Comparison of ENCODE assay signal across 18 cellular contexts in genomic region chr5:149280802-149281201, GRCh38.
"Had no signal": no experiment of that assay in that cellular context is flagged by ENCODE, and none has a peak within 500 bp of the region (broad histone marks: within the 10 kb centered on the region; RNA-seq: fewer than 3 reads in every experiment).

No MANE protein-coding gene starts in this region.

- H3K27ac ChIP-seq: lower lobe of right lung, neural progenitor cell, ovary, sigmoid colon, skin epidermis, testis, transverse colon had no signal

- H3K4me2 ChIP-seq: neural progenitor cell had no signal

- ATAC-seq: lower lobe of right lung; natural killer cell treated with Interleukin-12 subunit alpha and Interleukin-12 subunit beta and Interleukin-15 and Interleukin-18, amount 100 ng/mL, for 72 hours; stimulated activated naive B cell treated with anti-CD40 and anti-IgM and Interleukin-4, amounts not matched to agents 10 μg/mL and 1 μg/mL and 100 μg/mL, for 72 hours; stimulated activated naive CD8-positive, alpha-beta T cell treated with anti-CD3 and anti-CD28 coated beads, Interleukin-15, amount 100 ng/mL, for 72 hours had no signal

- H3K4me3 ChIP-seq: esophagus squamous epithelium, lower lobe of right lung, neural progenitor cell, ovary, sigmoid colon, skin epidermis, testis, transverse colon had no signal

- H3K9me3 ChIP-seq: esophagus squamous epithelium, lower lobe of right lung, ovary, sigmoid colon, testis, transverse colon had no signal

- DNase-seq: effector memory CD4-positive, alpha-beta T cell; esophagus squamous epithelium; foreskin fibroblast; hypothalamus; kidney glomerular epithelial cell; lower lobe of right lung; nucleus accumbens; ovary; sigmoid colon; stimulated activated CD4-positive, alpha-beta T cell treated with anti-CD3 and anti-CD28 coated beads, Interleukin-2, amount 100 ng/mL, for 24 hours; stimulated activated CD4-positive, alpha-beta T cell treated with anti-CD3 and anti-CD28 coated beads, Interleukin-4, amount 100 ng/mL, for 4 hours; stimulated activated naive B cell treated with anti-CD40 and anti-IgM and Interleukin-4, amounts not matched to agents 10 μg/mL and 1 μg/mL and 100 μg/mL, for 72 hours; stimulated activated naive CD8-positive, alpha-beta T cell treated with anti-CD3 and anti-CD28 coated beads, Interleukin-15, amount 100 ng/mL, for 72 hours; testis; transverse colon had no signal

- H2AFZ ChIP-seq: neural progenitor cell had no signal

- H3K4me1 ChIP-seq: neural progenitor cell, transverse colon had no signal

- H3K27me3 ChIP-seq: esophagus squamous epithelium, ovary, sigmoid colon, testis, transverse colon had no signal

- H3K9ac ChIP-seq: neural progenitor cell had no signal

- H3K36me3 ChIP-seq: esophagus squamous epithelium, lower lobe of right lung, neural progenitor cell, ovary, sigmoid colon, transverse colon had no signal
